Comparison of ENCODE assay signal across 17 cellular contexts in genomic region chr4:170529760-170530440, GRCh38.
A peak's percentile ranks its signal among the peaks of the same experiment; 100 is the strongest.
DNase-seq lines count a peak whose midpoint lies in the region; ATAC-seq, FAIRE-seq and TF ChIP-seq lines count a peak whose summit lies in the region.
"Had no signal": no experiment of that assay in that cellular context is flagged by ENCODE, and none has a peak within 500 bp of the region (broad histone marks: within the 10 kb centered on the region; RNA-seq: fewer than 3 reads in every experiment).

No MANE protein-coding gene starts in this region.

- no peaks in the 10 kb centered on the region for H3K9me3 Mint-ChIP-seq in activated CD4-positive, alpha-beta T cell treated with anti-CD3 and anti-CD28 coated beads, Interleukin-2, amount 10 ng/mL, durations not matched to agents 24 days and 14 days
- no peaks in the 10 kb centered on the region for H3K9me3 Mint-ChIP-seq in endodermal cell

- H3K9me3 ChIP-seq in PC-3 (ENCODE audit: low read length) (no peaks in the 10 kb centered on the region), small intestine (ENCODE audit: control insufficient read depth, low read depth) (no peaks in the 10 kb centered on the region), endodermal cell (ENCODE audit: control insufficient read depth, low read length) (no peaks in the 10 kb centered on the region)
- H3K9me3 ChIP-seq: BLaER1 treated with 17β-estradiol and CSF1 and Interleukin-3, amounts not matched to agents 10 nM and 100 nM; SJSA1 had no signal

- peak overlapping the region; percentile 45 for H3K4me2 ChIP-seq in PC-3 (ENCODE audit: low read length)
- H3K4me2 ChIP-seq: BLaER1 treated with 17β-estradiol and CSF1 and Interleukin-3, amounts not matched to agents 10 nM and 100 nM had no signal

- H3K4me1 ChIP-seq in PC-3 (ENCODE audit: insufficient read depth, low read length) (peaks cover 39% of the 10 kb centered on the region), small intestine (ENCODE audit: control insufficient read depth in 2 of 2, insufficient read depth in 1 of 2, low read depth in 1 of 2, low read length in 1 of 2) (no peaks in the 10 kb centered on the region), endodermal cell (ENCODE audit: control insufficient read depth, insufficient read depth, low read length) (no peaks in the 10 kb centered on the region)
- H3K4me1 ChIP-seq: BLaER1 treated with 17β-estradiol and CSF1 and Interleukin-3, amounts not matched to agents 10 nM and 100 nM; SJSA1 had no signal

- intact Hi-C loops in PC-3 (cut with micrococcal nuclease) = no loop called here
- intact Hi-C loops in activated CD4-positive, alpha-beta T cell treated with anti-CD3 and anti-CD28 coated beads, Interleukin-2, amount 10 ng/mL, durations not matched to agents 24 days and 14 days (cut with micrococcal nuclease) = no loop called here

- no peak overlapping the region for H2AFZ ChIP-seq in PC-3 (ENCODE audit: low read length)

- FAIRE-seq in small intestine (lab: Jason Lieb, UNC) = no peak
- FAIRE-seq: H1, K562 had no signal

- TF ChIP-seq CTCF in PC-3 (conservative IDR thresholded peaks at IDR 0.05; ENCODE audit: low read depth, low read length) = no peak
- TF ChIP-seq CTCF in endodermal cell (conservative IDR thresholded peaks at IDR 0.05) = no peak

- H4K20me1 ChIP-seq in PC-3 (ENCODE audit: low read length) = no peaks in the 10 kb centered on the region
- H4K20me1 ChIP-seq: BLaER1 treated with 17β-estradiol and CSF1 and Interleukin-3, amounts not matched to agents 10 nM and 100 nM had no signal

- no peaks in the 10 kb centered on the region for H3K36me3 Mint-ChIP-seq in activated CD4-positive, alpha-beta T cell treated with anti-CD3 and anti-CD28 coated beads, Interleukin-2, amount 10 ng/mL, durations not matched to agents 24 days and 14 days (ENCODE audit: low read depth)
- H3K36me3 Mint-ChIP-seq in endodermal cell (ENCODE audit: low read depth) = no peaks in the 10 kb centered on the region
- H3K36me3 Mint-ChIP-seq: CD8-positive, alpha-beta T cell had no signal

- H3K4me3 Mint-ChIP-seq in activated CD4-positive, alpha-beta T cell treated with anti-CD3 and anti-CD28 coated beads, Interleukin-2, amount 10 ng/mL, durations not matched to agents 24 days and 14 days = no peak overlapping the region
- no peak overlapping the region for H3K4me3 Mint-ChIP-seq in endodermal cell
- H3K4me3 Mint-ChIP-seq: CD8-positive, alpha-beta T cell had no signal

- WGBS in small intestine, 3 donors = 13 to 50% (median 30%) methylated on average over 3 of the region's 3 CpGs
- WGBS in endodermal cell (ENCODE audit: insufficient coverage in 1 of 2, insufficient read length in 1 of 2), 2 experiments = 90 to 98% methylated on average over 1 to 3 of the region's 3 CpGs

- no peaks in the 10 kb centered on the region for H3K27me3 ChIP-seq in PC-3 (ENCODE audit: low read length)
- H3K27me3 ChIP-seq in small intestine (ENCODE audit: control insufficient read depth in 2 of 2, insufficient read depth in 2 of 2, low read length in 2 of 2) = no peaks in the 10 kb centered on the region
- H3K27me3 ChIP-seq in endodermal cell (ENCODE audit: control insufficient read depth, insufficient read depth, low read length, poor library complexity, severe bottlenecking) = no peaks in the 10 kb centered on the region
- H3K27me3 ChIP-seq: BLaER1 treated with 17β-estradiol and CSF1 and Interleukin-3, amounts not matched to agents 10 nM and 100 nM; SJSA1 had no signal

- peak overlapping the region; percentile 12; the same call in 1 of the 2 replicates for H3K4me3 ChIP-seq in PC-3 (ENCODE audit: low read length)
- no peak overlapping the region for H3K4me3 ChIP-seq in small intestine (ENCODE audit: low read depth in 1 of 2, low read length in 2 of 2)
- no peak overlapping the region for H3K4me3 ChIP-seq in endodermal cell (ENCODE audit: low read length)
- H3K4me3 ChIP-seq: BLaER1 treated with 17β-estradiol and CSF1 and Interleukin-3, amounts not matched to agents 10 nM and 100 nM; K562; SJSA1 had no signal

- POLR2A ChIA-PET in PC-3 (lab: Charles Lee; ENCODE audit: unreplicated experiment) = no interaction called here

- no peaks in the 10 kb centered on the region for H3K36me3 ChIP-seq in PC-3 (ENCODE audit: low read depth, low read length)
- H3K36me3 ChIP-seq in small intestine (ENCODE audit: control insufficient read depth in 2 of 2, insufficient read depth in 2 of 2, low read length in 2 of 2) = no peaks in the 10 kb centered on the region
- no peaks in the 10 kb centered on the region for H3K36me3 ChIP-seq in endodermal cell (ENCODE audit: control insufficient read depth, insufficient read depth, low read length)
- H3K36me3 ChIP-seq: BLaER1 treated with 17β-estradiol and CSF1 and Interleukin-3, amounts not matched to agents 10 nM and 100 nM; SJSA1 had no signal

- ATAC-seq in PC-3 = peak; percentile 35
- ATAC-seq: CD8-positive, alpha-beta T cell; K562 had no signal

- no TSS peak for BruUV-seq in PC-3 (replicated peaks; lab: Mats Ljungman, UMichigan)

- peak; percentile 40 for DNase-seq in ELR (ENCODE audit: low read depth)
- DNase-seq in PC-3 = peak; percentile 45
- peak; percentile 4 for DNase-seq in amniotic epithelial cell (ENCODE audit: low read depth)
- peak; percentile 59 for DNase-seq in small intestine
- no peak for DNase-seq in DMS79 treated with DMSO at 0.1 percent for 48 hours (lab: John Stamatoyannopoulos, UW)
- no peak for DNase-seq in activated CD4-positive, alpha-beta T cell treated with anti-CD3 and anti-CD28 coated beads, Interleukin-2, amount 10 ng/mL, durations not matched to agents 24 days and 14 days
- DNase-seq in endodermal cell = no peak
- DNase-seq: CD8-positive, alpha-beta T cell; DMS53; MV-4-11; NCI-H1694 treated with DMSO at 0.1 percent for 48 hours; NCI-H226; NCI-H524 had no signal

- H3K9me2 ChIP-seq in PC-3 (replicated peaks; ENCODE audit: low read length) = no peaks in the 10 kb centered on the region

- no peak overlapping the region for H3K27ac Mint-ChIP-seq in activated CD4-positive, alpha-beta T cell treated with anti-CD3 and anti-CD28 coated beads, Interleukin-2, amount 10 ng/mL, durations not matched to agents 24 days and 14 days
- no peak overlapping the region for H3K27ac Mint-ChIP-seq in endodermal cell
- H3K27ac Mint-ChIP-seq: CD8-positive, alpha-beta T cell had no signal

- H3K27me3 Mint-ChIP-seq in activated CD4-positive, alpha-beta T cell treated with anti-CD3 and anti-CD28 coated beads, Interleukin-2, amount 10 ng/mL, durations not matched to agents 24 days and 14 days = no peaks in the 10 kb centered on the region
- H3K27me3 Mint-ChIP-seq in endodermal cell (ENCODE audit: insufficient read depth) = no peaks in the 10 kb centered on the region

- no peaks in the 10 kb centered on the region for H3F3A ChIP-seq in PC-3 (ENCODE audit: low read length, unreplicated experiment)

- H3K4me1 Mint-ChIP-seq in activated CD4-positive, alpha-beta T cell treated with anti-CD3 and anti-CD28 coated beads, Interleukin-2, amount 10 ng/mL, durations not matched to agents 24 days and 14 days = no peaks in the 10 kb centered on the region
- no peaks in the 10 kb centered on the region for H3K4me1 Mint-ChIP-seq in endodermal cell

- H3K27ac ChIP-seq in PC-3 (ENCODE audit: low read length) (peak overlapping the region; percentile 29; the same call in 1 of the 2 replicates), small intestine (ENCODE audit: low read depth in 1 of 2, low read length in 1 of 2) (no peak overlapping the region), endodermal cell (ENCODE audit: low read depth, low read length) (no peak overlapping the region)
- H3K27ac ChIP-seq: BLaER1 treated with 17β-estradiol and CSF1 and Interleukin-3, amounts not matched to agents 10 nM and 100 nM; SJSA1 had no signal

- no peaks in the 10 kb centered on the region for H3K79me2 ChIP-seq in PC-3 (ENCODE audit: low read length)

- CTCF ChIA-PET in PC-3 (lab: Charles Lee) = no interaction called here

- H3K9ac ChIP-seq in PC-3 (ENCODE audit: low read length) (no peak overlapping the region), endodermal cell (ENCODE audit: extremely low read depth, low read length, poor library complexity, severe bottlenecking) (no peak overlapping the region)
- H3K9ac ChIP-seq: BLaER1 treated with 17β-estradiol and CSF1 and Interleukin-3, amounts not matched to agents 10 nM and 100 nM had no signal

Comparison
In these comparisons a context has a peak if more than half of its experiments do, and no peak if none do; other contexts are left out.
1. DNase-seq: peak in ELR (single experiment), PC-3 (single experiment), amniotic epithelial cell (single experiment) and small intestine (single experiment); none in DMS79 treated with DMSO at 0.1 percent for 48 hours (single experiment), activated CD4-positive, alpha-beta T cell treated with anti-CD3 and anti-CD28 coated beads, Interleukin-2, amount 10 ng/mL, durations not matched to agents 24 days and 14 days (single experiment) and endodermal cell (single experiment).